In the genomic region with DNA sequence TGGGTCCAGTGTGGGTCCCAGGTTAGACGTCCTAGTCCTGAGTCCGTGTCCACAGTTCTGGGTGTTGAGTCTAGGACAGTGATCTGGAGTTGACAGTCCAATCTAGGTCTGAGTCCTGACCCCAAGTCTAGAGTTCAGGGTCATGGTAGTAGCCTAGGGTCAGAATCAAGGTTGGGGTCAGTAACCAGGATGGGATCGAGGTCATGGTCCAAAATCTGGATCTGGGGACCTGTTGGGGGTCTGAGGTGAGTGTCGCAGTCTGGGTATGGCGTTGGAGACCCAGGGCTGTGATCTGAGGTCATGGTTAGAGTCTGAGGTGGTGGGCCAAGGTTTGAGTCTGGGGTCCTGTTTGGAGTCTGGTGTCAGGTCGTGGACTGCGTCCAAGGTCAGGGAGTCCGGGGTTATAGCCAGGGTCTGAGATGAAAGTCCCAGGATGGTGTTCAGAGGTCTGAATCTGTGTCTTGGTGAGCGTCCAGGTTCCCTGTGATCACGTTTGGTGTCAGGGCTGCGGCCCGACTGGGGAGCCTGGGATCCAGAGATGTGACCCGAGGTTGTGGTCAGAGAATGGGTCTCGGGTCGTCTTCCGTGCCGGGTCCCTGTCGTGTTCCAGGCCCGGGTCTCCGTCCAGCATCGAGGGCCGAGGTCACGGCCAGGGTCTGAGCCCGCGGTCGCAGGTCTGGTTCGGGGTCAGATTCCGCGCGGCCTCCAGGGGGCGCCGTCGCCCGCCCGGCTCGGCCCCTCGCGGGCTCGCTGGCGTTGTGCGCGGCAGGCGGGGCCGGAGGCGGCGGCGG, we compare ENCODE assay signal across 8 cellular contexts. TPM values are rescaled to one million over a fixed set of nuclear protein-coding genes. Genes with fewer than 3 reads are reported as not detected.
A peak's percentile ranks its signal among the peaks of the same experiment; 100 is the strongest.
DNase-seq lines count a peak whose midpoint lies in the region; ATAC-seq lines count a peak whose summit lies in the region.

No MANE protein-coding gene starts in this region.

- DNase-seq in NCI-H2107 (lab: John Stamatoyannopoulos, UW) (peak; percentile 41), NCI-H2107 treated with DMSO at 0.1 percent for 48 hours (lab: John Stamatoyannopoulos, UW; ENCODE audit: unreplicated experiment) (no peak), RPMI7951 (ENCODE audit: low read depth) (peak; percentile 54), activated gamma-delta T cell treated with Interleukin-2 at 50 U/mL for 16 hours (peak; percentile 77), germinal center (ENCODE audit: low spot score) (peak; percentile 85), occipital lobe (lab: John Stamatoyannopoulos, UW) (peak; percentile 36), ureter (ENCODE audit: low spot score) (peak; percentile 81)

- peak; percentile 45 for ATAC-seq in HG03439 (IDR thresholded peaks at IDR 0.05; ENCODE audit: unreplicated experiment)

RNA-seq across cellular contexts. Expression of a gene that starts 0.4 kb away (rescaled TPM):
- 22.0 and 32.9 TPM in 2 replicates for total RNA-seq in RPMI7951 (2014; rRNA removed; shearing (Covaris generic))
- total RNA-seq in occipital lobe (44.9 TPM), ureter (75.9 TPM)

RNA-seq across cellular contexts. Expression of a gene that starts 23.3 kb away (rescaled TPM):
- 17.6 and 28.5 TPM in 2 replicates for total RNA-seq in RPMI7951 (2014; rRNA removed; shearing (Covaris generic))
- total RNA-seq in occipital lobe: 49.4 TPM
- total RNA-seq in ureter: 110 TPM

RNA-seq across cellular contexts. Expression of a gene that starts 37.5 kb away (rescaled TPM):
- total RNA-seq in RPMI7951 (2014; rRNA removed; shearing (Covaris generic)): 8.0 and 10.9 TPM in 2 replicates
- total RNA-seq in occipital lobe (2.0 TPM), ureter (258 TPM)

Comparison
In these comparisons a context has a peak if more than half of its experiments do, and no peak if none do; other contexts are left out.
1. RNA of a gene that starts 37.5 kb away (total RNA-seq): 258 TPM in ureter (single experiment); 8.0 to 10.9 TPM in RPMI7951 and 2.0 TPM in occipital lobe (single experiment); every median in the first group is over 10 times any median in the second.